Comparison of ENCODE assay signal across 13 cellular contexts in the genomic region with DNA sequence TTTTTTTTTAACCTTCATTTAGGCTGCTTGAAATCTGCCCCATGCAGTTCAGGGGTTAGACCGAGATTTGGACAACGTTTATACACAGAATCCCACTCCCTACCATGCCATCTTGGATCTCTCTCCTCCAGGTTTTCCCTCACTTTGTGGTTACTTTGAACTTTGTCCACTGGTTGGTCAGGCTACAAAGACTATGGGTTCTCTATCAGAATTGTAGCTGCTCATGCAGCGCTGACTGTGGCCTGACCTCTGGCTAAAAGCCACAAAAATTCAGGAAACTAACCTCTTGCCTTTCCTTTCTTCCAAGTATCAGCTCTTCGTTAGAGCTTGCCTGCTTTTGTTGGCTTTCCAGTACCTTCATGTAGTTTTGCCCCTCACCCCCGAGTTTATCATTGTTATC. TPM values are rescaled to one million over a fixed set of nuclear protein-coding genes. Genes with fewer than 3 reads are reported as not detected.
"Had no signal": no experiment of that assay in that cellular context is flagged by ENCODE, and none has a peak within 500 bp of the region (broad histone marks: within the 10 kb centered on the region; RNA-seq: fewer than 3 reads in every experiment).

No MANE protein-coding gene starts in this region.

- H3K4me3 ChIP-seq: lung, thoracic aorta had no signal

- H3K27ac ChIP-seq: brain microvascular endothelial cell, thoracic aorta, VCaP had no signal

- H3K36me3 ChIP-seq: brain microvascular endothelial cell, thoracic aorta had no signal

- DNase-seq: activated CD4-positive, alpha-beta memory T cell treated with anti-CD3 and anti-CD28 coated beads for 36 hours; activated effector memory CD4-positive, alpha-beta T cell treated with anti-CD3 and anti-CD28 coated beads, Interleukin-2, amount 50 U/mL, for 16 hours; activated T-cell treated with anti-CD3 and anti-CD28 coated beads, Interleukin-2, amount 50 U/mL, for 4 hours; amygdala; brain microvascular endothelial cell; left colon; naive thymus-derived CD4-positive, alpha-beta T cell; occipital lobe; stimulated activated CD4-positive, alpha-beta T cell treated with anti-CD3 and anti-CD28 coated beads, Interleukin-15, amount 100 ng/mL, for 24 hours; stimulated activated CD4-positive, alpha-beta T cell treated with anti-CD3 and anti-CD28 coated beads, Interleukin-4, amount 100 ng/mL, for 24 hours had no signal

- H3K27me3 ChIP-seq: brain microvascular endothelial cell had no signal

- ATAC-seq: activated T-cell treated with anti-CD3 and anti-CD28 coated beads, Interleukin-2, amount 50 U/mL, for 4 hours; left colon; naive thymus-derived CD4-positive, alpha-beta T cell had no signal

- H3K9me3 ChIP-seq: thoracic aorta had no signal

RNA-seq across cellular contexts. Expression of a gene that starts 44.9 kb away (rescaled TPM):
- polyA plus RNA-seq: naive thymus-derived CD4-positive, alpha-beta T cell had no signal
